Comparison of ENCODE assay signal across 23 cellular contexts in the genomic region with DNA sequence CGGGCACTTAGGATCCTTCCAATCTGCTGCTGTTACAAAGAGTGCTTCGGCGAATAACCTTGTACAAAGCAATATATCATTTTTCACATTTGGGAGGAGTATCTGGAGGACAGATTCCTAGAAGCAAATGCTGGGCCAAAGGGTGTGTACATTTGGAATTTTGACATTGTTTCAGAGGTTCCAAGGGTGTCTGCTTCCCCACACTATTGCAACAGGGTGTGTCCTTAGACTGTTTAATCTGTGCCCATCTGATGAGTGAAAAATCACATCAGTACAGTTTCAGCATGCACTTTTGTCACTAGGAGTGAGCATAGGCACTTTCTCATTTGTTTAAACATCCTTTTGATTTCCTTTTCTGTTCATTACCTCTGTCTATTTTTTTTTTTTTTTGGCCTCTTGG. TPM values are rescaled to one million over a fixed set of nuclear protein-coding genes. Genes with fewer than 3 reads are reported as not detected.
DNase-seq lines count a peak whose midpoint lies in the region; ATAC-seq and TF ChIP-seq lines count a peak whose summit lies in the region.
"Had no signal": no experiment of that assay in that cellular context is flagged by ENCODE, and none has a peak within 500 bp of the region (broad histone marks: within the 10 kb centered on the region; RNA-seq: fewer than 3 reads in every experiment).

No MANE protein-coding gene starts in this region.

- H3K4me3 ChIP-seq in sigmoid colon, result no peak overlapping the region
- H3K4me3 ChIP-seq: SJCRH30 had no signal

- no peaks in the 10 kb centered on the region for H3K36me3 ChIP-seq in sigmoid colon
- H3K36me3 ChIP-seq: SJCRH30 had no signal

- DNase-seq in activated naive CD4-positive, alpha-beta T cell treated with anti-CD3 and anti-CD28 coated beads, Interleukin-2, amount 10 ng/mL, durations not matched to agents 7 days and 5 days, result no peak
- DNase-seq in activated naive CD4-positive, alpha-beta T cell treated with anti-CD3 and anti-CD28 coated beads for 36 hours, result no peak
- DNase-seq in left lobe of liver (ENCODE audit: low spot score), result peak; percentile 6
- DNase-seq in sigmoid colon, result peak; percentile 19
- no peak for DNase-seq in activated naive CD8-positive, alpha-beta T cell treated with anti-CD3 and anti-CD28 coated beads for 36 hours
- DNase-seq in HEK293T (ENCODE audit: extremely low spot score), result no peak
- DNase-seq: ACHN; CD4-positive, CD25-positive, alpha-beta regulatory T cell; KBM-7; MV-4-11; NCI-H1105 treated with DMSO at 0.1 percent for 48 hours; NCI-H146; NCI-H2029; NCI-H446; NCI-H524 treated with DMSO at 0.1 percent for 48 hours; NCI-H82; NK-92 treated with Interleukin-12 subunit alpha and Interleukin-12 subunit beta, amount 100 ng/mL, for 24 hours; PC-3; SJCRH30 had no signal

- H3K27me3 ChIP-seq in sigmoid colon, result peaks cover 30 to 60% (median 44%) of the 10 kb centered on the region in 3 donors
- H3K27me3 ChIP-seq: SJCRH30 had no signal

- H3K27ac ChIP-seq in sigmoid colon, result no peak overlapping the region
- H3K27ac ChIP-seq: 22Rv1, SJCRH30 had no signal

- CTCF ChIA-PET in activated naive CD4-positive, alpha-beta T cell treated with anti-CD3 and anti-CD28 coated beads, Interleukin-2, amount 10 ng/mL, durations not matched to agents 7 days and 5 days (lab: Charles Lee), result no interaction called here
- CTCF ChIA-PET in activated naive CD4-positive, alpha-beta T cell treated with anti-CD3 and anti-CD28 coated beads for 36 hours (lab: Charles Lee), result no interaction called here
- CTCF ChIA-PET in HEK293T (lab: Yijun Ruan, JAX), result no interaction called here

- H3K9me3 ChIP-seq in sigmoid colon, result no peaks in the 10 kb centered on the region
- H3K9me3 ChIP-seq: SJCRH30 had no signal

- WGBS in sigmoid colon, 2 donors, result 73 to 83% methylated on average over 3 of the region's 3 CpGs

- peaks cover 69% of the 10 kb centered on the region for H3K27me3 Mint-ChIP-seq in activated naive CD4-positive, alpha-beta T cell treated with anti-CD3 and anti-CD28 coated beads, Interleukin-2, amount 10 ng/mL, durations not matched to agents 7 days and 5 days
- peaks cover 38% of the 10 kb centered on the region for H3K27me3 Mint-ChIP-seq in activated naive CD4-positive, alpha-beta T cell treated with anti-CD3 and anti-CD28 coated beads for 36 hours (ENCODE audit: low read depth)
- peaks cover 52% of the 10 kb centered on the region for H3K27me3 Mint-ChIP-seq in activated naive CD8-positive, alpha-beta T cell treated with anti-CD3 and anti-CD28 coated beads for 36 hours

- POLR2A ChIA-PET in HEK293T (lab: Yijun Ruan, JAX), result no interaction called here

- H3K36me3 Mint-ChIP-seq in activated naive CD4-positive, alpha-beta T cell treated with anti-CD3 and anti-CD28 coated beads, Interleukin-2, amount 10 ng/mL, durations not matched to agents 7 days and 5 days, result no peaks in the 10 kb centered on the region
- no peaks in the 10 kb centered on the region for H3K36me3 Mint-ChIP-seq in activated naive CD4-positive, alpha-beta T cell treated with anti-CD3 and anti-CD28 coated beads for 36 hours (ENCODE audit: low read depth)
- H3K36me3 Mint-ChIP-seq in activated naive CD8-positive, alpha-beta T cell treated with anti-CD3 and anti-CD28 coated beads for 36 hours, result no peaks in the 10 kb centered on the region
- H3K36me3 Mint-ChIP-seq: CD4-positive, CD25-positive, alpha-beta regulatory T cell had no signal

- no peaks in the 10 kb centered on the region for H3K9me3 Mint-ChIP-seq in activated naive CD4-positive, alpha-beta T cell treated with anti-CD3 and anti-CD28 coated beads, Interleukin-2, amount 10 ng/mL, durations not matched to agents 7 days and 5 days
- no peaks in the 10 kb centered on the region for H3K9me3 Mint-ChIP-seq in activated naive CD4-positive, alpha-beta T cell treated with anti-CD3 and anti-CD28 coated beads for 36 hours
- peaks cover 3% of the 10 kb centered on the region for H3K9me3 Mint-ChIP-seq in activated naive CD8-positive, alpha-beta T cell treated with anti-CD3 and anti-CD28 coated beads for 36 hours

- TF ChIP-seq CTCF in sigmoid colon (IDR thresholded peaks at IDR 0.05), result no peak

- H3K27ac Mint-ChIP-seq in activated naive CD4-positive, alpha-beta T cell treated with anti-CD3 and anti-CD28 coated beads, Interleukin-2, amount 10 ng/mL, durations not matched to agents 7 days and 5 days, result peak overlapping the region; percentile 33
- no peak overlapping the region for H3K27ac Mint-ChIP-seq in activated naive CD4-positive, alpha-beta T cell treated with anti-CD3 and anti-CD28 coated beads for 36 hours
- no peak overlapping the region for H3K27ac Mint-ChIP-seq in activated naive CD8-positive, alpha-beta T cell treated with anti-CD3 and anti-CD28 coated beads for 36 hours

- peaks cover 0 to 24% (median 23%) of the 10 kb centered on the region in 4 donors for H3K4me1 ChIP-seq in sigmoid colon
- H3K4me1 ChIP-seq: SJCRH30 had no signal

- no peak for ATAC-seq in left lobe of liver
- ATAC-seq in HG03039 (IDR thresholded peaks at IDR 0.05; ENCODE audit: unreplicated experiment), result no peak
- ATAC-seq: PC-3 had no signal

- H3K4me3 Mint-ChIP-seq in activated naive CD4-positive, alpha-beta T cell treated with anti-CD3 and anti-CD28 coated beads, Interleukin-2, amount 10 ng/mL, durations not matched to agents 7 days and 5 days, result no peak overlapping the region
- no peak overlapping the region for H3K4me3 Mint-ChIP-seq in activated naive CD4-positive, alpha-beta T cell treated with anti-CD3 and anti-CD28 coated beads for 36 hours
- H3K4me3 Mint-ChIP-seq in activated naive CD8-positive, alpha-beta T cell treated with anti-CD3 and anti-CD28 coated beads for 36 hours, result no peak overlapping the region

- intact Hi-C loops in activated naive CD4-positive, alpha-beta T cell treated with anti-CD3 and anti-CD28 coated beads for 36 hours (cut with micrococcal nuclease), result loop anchor here (5.0 to 10.0 kb wide), 2 partner anchors 263 to 441 kb away; no protein-coding TSS in a partner anchor
- intact Hi-C loops in sigmoid colon (cut with DNase I), result no loop called here

- TF ChIP-seq POLR2A in sigmoid colon (IDR thresholded peaks at IDR 0.05), result no peak

- peaks cover 7% of the 10 kb centered on the region for H3K4me1 Mint-ChIP-seq in activated naive CD4-positive, alpha-beta T cell treated with anti-CD3 and anti-CD28 coated beads, Interleukin-2, amount 10 ng/mL, durations not matched to agents 7 days and 5 days
- H3K4me1 Mint-ChIP-seq in activated naive CD4-positive, alpha-beta T cell treated with anti-CD3 and anti-CD28 coated beads for 36 hours (ENCODE audit: low read depth), result peaks cover 2% of the 10 kb centered on the region
- no peaks in the 10 kb centered on the region for H3K4me1 Mint-ChIP-seq in activated naive CD8-positive, alpha-beta T cell treated with anti-CD3 and anti-CD28 coated beads for 36 hours

- TF ChIP-seq EP300 in sigmoid colon (IDR thresholded peaks at IDR 0.05), result no peak

TF ChIP-seq in HEK293T, 16 proteins besides CTCF, POLR2A, EP300 and RAD21:
- TF ChIP-seq CTBP1 (IDR thresholded peaks at IDR 0.05; ENCODE audit: borderline replicate concordance) (no peak), TARDBP (IDR thresholded peaks at IDR 0.05) (no peak)

RNA-seq across cellular contexts. Expression of a gene that starts 8.6 kb away (rescaled TPM):
- total RNA-seq in activated naive CD4-positive, alpha-beta T cell treated with anti-CD3 and anti-CD28 coated beads for 36 hours, result not detected
- 17.5 TPM for total RNA-seq in left lobe of liver
- total RNA-seq in sigmoid colon, result under 1 TPM; 0.33 to 0.55 (median 0.45) TPM
- polyA plus RNA-seq in sigmoid colon, result under 1 TPM in 1 of 3 donors, not detected in 2; 0.83 TPM
- under 1 TPM; 0.14 to 0.19 TPM for total RNA-seq in activated naive CD8-positive, alpha-beta T cell treated with anti-CD3 and anti-CD28 coated beads for 36 hours
- total RNA-seq: CD4-positive, CD25-positive, alpha-beta regulatory T cell; LHCN-M2; MCF 10A had no signal
- polyA plus RNA-seq: CD4-positive, CD25-positive, alpha-beta regulatory T cell had no signal

Comparison
In these comparisons a context has a peak if more than half of its experiments do, and no peak if none do; other contexts are left out.
1. DNase-seq: peak in left lobe of liver (single experiment) and sigmoid colon (single experiment); none in activated naive CD4-positive, alpha-beta T cell treated with anti-CD3 and anti-CD28 coated beads, Interleukin-2, amount 10 ng/mL, durations not matched to agents 7 days and 5 days (single experiment), activated naive CD4-positive, alpha-beta T cell treated with anti-CD3 and anti-CD28 coated beads for 36 hours (single experiment), activated naive CD8-positive, alpha-beta T cell treated with anti-CD3 and anti-CD28 coated beads for 36 hours (single experiment) and HEK293T (single experiment).
2. RNA of a gene that starts 8.6 kb away (total RNA-seq): 17.5 TPM in left lobe of liver (single experiment); 0.33 to 0.55 TPM in sigmoid colon, 0.14 to 0.19 TPM in activated naive CD8-positive, alpha-beta T cell treated with anti-CD3 and anti-CD28 coated beads for 36 hours and not detected in activated naive CD4-positive, alpha-beta T cell treated with anti-CD3 and anti-CD28 coated beads for 36 hours; every median in the first group is over 10 times any median in the second.